In genomic region chr19:18776288-18776594, GRCh38 we compare ENCODE assay signal across 16 cellular contexts. TPM values are rescaled to one million over a fixed set of nuclear protein-coding genes. Genes with fewer than 3 reads are reported as not detected.
A peak's percentile ranks its signal among the peaks of the same experiment; 100 is the strongest.
DNase-seq lines count a peak whose midpoint lies in the region; ATAC-seq and TF ChIP-seq lines count a peak whose summit lies in the region.
"Had no signal": no experiment of that assay in that cellular context is flagged by ENCODE, and none has a peak within 500 bp of the region (broad histone marks: within the 10 kb centered on the region; RNA-seq: fewer than 3 reads in every experiment).

No MANE protein-coding gene starts in this region.

- DNase-seq in H9 (no peak), adipocyte (ENCODE audit: low read depth) (peak; percentile 44), glomerular visceral epithelial cell (ENCODE audit: extremely low spot score) (peak; percentile 63), tibial artery (no peak)
- no peak for DNase-seq in CD4-positive, alpha-beta memory T cell
- DNase-seq in activated CD8-positive, alpha-beta memory T cell treated with anti-CD3 and anti-CD28 coated beads, Interleukin-2, amount 50 U/mL, for 48 hours: no peak
- DNase-seq: CD4-positive, CD25-positive, alpha-beta regulatory T cell; NCI-H1417; NCI-H748 treated with DMSO at 0.1 percent for 48 hours had no signal

- H4K20me1 ChIP-seq in H9 (ENCODE audit: control insufficient read depth, insufficient read depth, insufficient read length): no peaks in the 10 kb centered on the region

- TF ChIP-seq CTCF in H9 (conservative IDR thresholded peaks at IDR 0.05): peak; percentile 44; the same call in 2 of the 3 replicates
- no peak for TF ChIP-seq CTCF in tibial artery (IDR thresholded peaks at IDR 0.05)

- no peak overlapping the region for H3K4me2 ChIP-seq in H9 (ENCODE audit: insufficient read depth, insufficient read length, low read length)

- H3K14ac ChIP-seq in H9 (ENCODE audit: insufficient read depth, low read length): no peak overlapping the region; the same call in 1 of the 2 replicates

- no peak overlapping the region for H4K91ac ChIP-seq in H9 (ENCODE audit: insufficient read length, low read depth, low read length)

- H2BK12ac ChIP-seq in H9 (ENCODE audit: insufficient read length, low read depth, low read length): no peak overlapping the region

- peak overlapping the region; percentile 35; the same call in 1 of the 2 replicates for H3K4me3 ChIP-seq in ACC112 (ENCODE audit: low read depth, low read length)
- no peak overlapping the region for H3K4me3 ChIP-seq in adipocyte (ENCODE audit: low read length)
- no peak overlapping the region for H3K4me3 ChIP-seq in CD4-positive, alpha-beta memory T cell (ENCODE audit: low read length in 2 of 2)
- no peak overlapping the region for H3K4me3 ChIP-seq in tibial artery

- H2AK5ac ChIP-seq in H9 (ENCODE audit: insufficient read length, low read length): no peak overlapping the region

- POLR2A ChIA-PET in CD4-positive, alpha-beta memory T cell (lab: Charles Lee; ENCODE audit: partially characterized antibody): no interaction called here

- H2BK5ac ChIP-seq in H9 (ENCODE audit: insufficient read length, low read length): no peak overlapping the region

- H3K9me3 ChIP-seq in H9 (ENCODE audit: control insufficient read depth, low read depth, low read length) (no peaks in the 10 kb centered on the region), adipocyte (ENCODE audit: control insufficient read depth, low read length) (no peaks in the 10 kb centered on the region), tibial artery (no peaks in the 10 kb centered on the region)
- H3K9me3 ChIP-seq in CD4-positive, alpha-beta memory T cell (ENCODE audit: control insufficient read depth in 1 of 2, low read length in 2 of 2): no peaks in the 10 kb centered on the region

- H3K79me2 ChIP-seq in ACC112 (ENCODE audit: control insufficient read depth, insufficient read depth, low read length, unreplicated experiment) (no peaks in the 10 kb centered on the region), H9 (ENCODE audit: insufficient read depth, low read length) (no peaks in the 10 kb centered on the region)

- no CpG with 5 or more reads among the region's 8 CpGs for WGBS in H9 (ENCODE audit: extremely low coverage, insufficient read length, low lambda C conversion rate)

- no peak overlapping the region for H2BK15ac ChIP-seq in H9 (ENCODE audit: low read depth, low read length)

- H2BK120ac ChIP-seq in H9 (ENCODE audit: low read depth, low read length, poor library complexity, severe bottlenecking): no peak overlapping the region

- H3K4ac ChIP-seq in H9 (ENCODE audit: low read depth, low read length): no peak overlapping the region

- no peak overlapping the region for H4K5ac ChIP-seq in H9 (ENCODE audit: insufficient read length, low read depth, low read length)

- H3K4me1 ChIP-seq in ACC112 (ENCODE audit: control insufficient read depth, insufficient read depth, low read length, unreplicated experiment): peaks cover 19% of the 10 kb centered on the region
- no peaks in the 10 kb centered on the region for H3K4me1 ChIP-seq in H9 (ENCODE audit: insufficient read depth, low read length)
- peaks cover 11% of the 10 kb centered on the region for H3K4me1 ChIP-seq in adipocyte (ENCODE audit: control insufficient read depth, insufficient read depth, low read length)
- no peaks in the 10 kb centered on the region for H3K4me1 ChIP-seq in CD4-positive, alpha-beta memory T cell (ENCODE audit: insufficient read depth, low read length)
- peaks cover 0 to 14% (median 4%) of the 10 kb centered on the region in 4 donors for H3K4me1 ChIP-seq in tibial artery

- H3K23ac ChIP-seq in H9 (ENCODE audit: insufficient read length, low read depth, low read length): no peak overlapping the region

- no peaks in the 10 kb centered on the region for H3K36me3 ChIP-seq in ACC112 (ENCODE audit: insufficient read depth, low read length)
- H3K36me3 ChIP-seq in adipocyte (ENCODE audit: control insufficient read depth, insufficient read depth, low read length, severe bottlenecking): no peaks in the 10 kb centered on the region
- H3K36me3 ChIP-seq in CD4-positive, alpha-beta memory T cell (ENCODE audit: insufficient read depth, low read length): no peaks in the 10 kb centered on the region
- H3K36me3 ChIP-seq in tibial artery: peaks cover 0 to 33% (median 8%) of the 10 kb centered on the region in 3 donors

- no peaks in the 10 kb centered on the region for H3K23me2 ChIP-seq in H9 (ENCODE audit: insufficient read length, low read depth, low read length, poor library complexity, severe bottlenecking)

- no peak overlapping the region for H4K8ac ChIP-seq in H9 (replicated peaks; ENCODE audit: insufficient read length, low read depth, low read length)

- H3K27ac ChIP-seq in ACC112 (ENCODE audit: low read depth, low read length) (peak overlapping the region; percentile 63), H9 (ENCODE audit: insufficient read length, low read depth, low read length) (no peak overlapping the region), tibial artery (no peak overlapping the region)
- no peak overlapping the region for H3K27ac ChIP-seq in CD4-positive, alpha-beta memory T cell (ENCODE audit: low read depth, low read length)

- H3T11ph ChIP-seq in H9 (ENCODE audit: low read length): no peak overlapping the region

- H3K9me3 Mint-ChIP-seq in H9: no peaks in the 10 kb centered on the region
- peaks cover 0 to 2% (median 0%) of the 10 kb centered on the region in 8 donors for H3K9me3 Mint-ChIP-seq in CD4-positive, alpha-beta memory T cell
- H3K9me3 Mint-ChIP-seq: CD4-positive, CD25-positive, alpha-beta regulatory T cell; central memory CD8-positive, alpha-beta T cell; neural crest cell had no signal

- H3K36me3 Mint-ChIP-seq in H9 (ENCODE audit: insufficient read depth in 1 of 3, low read depth in 3 of 3): no peaks in the 10 kb centered on the region
- peaks cover 0 to 3% of the 10 kb centered on the region in 2 donors for H3K36me3 Mint-ChIP-seq in CD4-positive, alpha-beta memory T cell

- H3K4me1 Mint-ChIP-seq in H9: peaks cover 4 to 9% of the 10 kb centered on the region in 2 experiments; a peak in 3 of 4 replicates
- no peaks in the 10 kb centered on the region for H3K4me1 Mint-ChIP-seq in CD4-positive, alpha-beta memory T cell
- H3K4me1 Mint-ChIP-seq: central memory CD8-positive, alpha-beta T cell; neural crest cell had no signal

- H3K27ac Mint-ChIP-seq in H9: no peak overlapping the region
- H3K27ac Mint-ChIP-seq in CD4-positive, alpha-beta memory T cell: no peak overlapping the region
- H3K27ac Mint-ChIP-seq: CD4-positive, CD25-positive, alpha-beta regulatory T cell had no signal

- ATAC-seq in GM21528 (IDR thresholded peaks at IDR 0.05; ENCODE audit: low FRiP score, unreplicated experiment): no peak
- ATAC-seq: activated CD4-positive, CD25-positive, alpha-beta regulatory T cell treated with anti-CD3 and anti-CD28 coated beads, Interleukin-2, amount 50 U/mL, for 24 hours had no signal

- H3K27me3 ChIP-seq in ACC112 (ENCODE audit: insufficient read depth, low read length): no peaks in the 10 kb centered on the region
- peaks cover 62% of the 10 kb centered on the region for H3K27me3 ChIP-seq in H9 (ENCODE audit: insufficient read depth, low read length)
- no peaks in the 10 kb centered on the region for H3K27me3 ChIP-seq in adipocyte (replicated peaks; ENCODE audit: control insufficient read depth, insufficient read depth, low read length)
- no peaks in the 10 kb centered on the region for H3K27me3 ChIP-seq in CD4-positive, alpha-beta memory T cell (ENCODE audit: insufficient read depth, low read length)
- H3K27me3 ChIP-seq in tibial artery: peaks cover 0 to 15% of the 10 kb centered on the region in 2 donors

- CTCF ChIA-PET in CD4-positive, alpha-beta memory T cell (lab: Charles Lee; ENCODE audit: partially characterized antibody): no interaction called here

- H3K9ac ChIP-seq in H9 (ENCODE audit: extremely low read depth, insufficient read length, low read length): no peak overlapping the region
- no peak overlapping the region for H3K9ac ChIP-seq in adipocyte (ENCODE audit: low read length)

- H3K56ac ChIP-seq in H9 (ENCODE audit: insufficient read length, low read depth, low read length): no peak overlapping the region

- intact Hi-C loops in CD4-positive, alpha-beta memory T cell (cut with micrococcal nuclease): no loop called here
- intact Hi-C loops in tibial artery (cut with DNase I; ENCODE audit: low total_unique reads): no loop called here

- H3K18ac ChIP-seq in H9 (ENCODE audit: insufficient read length, low read depth, low read length): no peak overlapping the region

- H2BK20ac ChIP-seq in H9 (ENCODE audit: low read depth, low read length, poor library complexity, severe bottlenecking): no peak overlapping the region

- H3K79me1 ChIP-seq in H9 (ENCODE audit: insufficient read depth, low read depth, low read length, poor library complexity, severe bottlenecking): no peaks in the 10 kb centered on the region

- H3K4me3 Mint-ChIP-seq in H9: peak overlapping the region in 1 of 2 experiments; percentile 32; a peak in 1 of 5 replicates
- H3K4me3 Mint-ChIP-seq in CD4-positive, alpha-beta memory T cell: no peak overlapping the region
- H3K4me3 Mint-ChIP-seq: CD4-positive, CD25-positive, alpha-beta regulatory T cell; central memory CD8-positive, alpha-beta T cell; neural crest cell had no signal

- peaks cover 96% of the 10 kb centered on the region for H3K27me3 Mint-ChIP-seq in H9 (ENCODE audit: low read depth)
- H3K27me3 Mint-ChIP-seq in CD4-positive, alpha-beta memory T cell: no peaks in the 10 kb centered on the region
- H3K27me3 Mint-ChIP-seq: CD4-positive, CD25-positive, alpha-beta regulatory T cell; central memory CD8-positive, alpha-beta T cell had no signal

- no peak overlapping the region for H2AFZ ChIP-seq in ACC112 (ENCODE audit: low read length, unreplicated experiment)
- H2AFZ ChIP-seq in H9 (ENCODE audit: low read length): no peak overlapping the region

RNA-seq across cellular contexts. Expression of gene COMP, which starts 14.9 kb away (rescaled TPM):
- total RNA-seq in H9 (2021): 0.15 TPM in 1 of 2 replicates, not detected in the other
- total RNA-seq in CD4-positive, alpha-beta memory T cell: not detected
- polyA plus RNA-seq in CD4-positive, alpha-beta memory T cell: not detected
- total RNA-seq: CD4-positive, CD25-positive, alpha-beta regulatory T cell; frontal cortex; left lobe of liver; neural crest cell had no signal
- polyA plus RNA-seq: CD4-positive, CD25-positive, alpha-beta regulatory T cell had no signal

RNA-seq across cellular contexts. Expression of gene UPF1, which starts 55.5 kb away (rescaled TPM):
- total RNA-seq in H9 (2021): 83.3 and 85.4 TPM in 2 replicates
- 100 to 1,000 TPM; 127 to 130 TPM for total RNA-seq in CD4-positive, alpha-beta memory T cell
- polyA plus RNA-seq in CD4-positive, alpha-beta memory T cell: 10 to 100 TPM in 1 of 2 donors, 1 to 10 TPM in 1; 2.6 to 21.9 TPM

Comparison
In these comparisons a context has a peak if more than half of its experiments do, and no peak if none do; other contexts are left out.
1. DNase-seq: peak in adipocyte (single experiment) and glomerular visceral epithelial cell (single experiment); none in H9 (single experiment), CD4-positive, alpha-beta memory T cell (0 of 5), activated CD8-positive, alpha-beta memory T cell treated with anti-CD3 and anti-CD28 coated beads, Interleukin-2, amount 50 U/mL, for 48 hours (single experiment) and tibial artery (0 of 2).